8 cellular contexts compared by ENCODE assay signal in the genomic region with DNA sequence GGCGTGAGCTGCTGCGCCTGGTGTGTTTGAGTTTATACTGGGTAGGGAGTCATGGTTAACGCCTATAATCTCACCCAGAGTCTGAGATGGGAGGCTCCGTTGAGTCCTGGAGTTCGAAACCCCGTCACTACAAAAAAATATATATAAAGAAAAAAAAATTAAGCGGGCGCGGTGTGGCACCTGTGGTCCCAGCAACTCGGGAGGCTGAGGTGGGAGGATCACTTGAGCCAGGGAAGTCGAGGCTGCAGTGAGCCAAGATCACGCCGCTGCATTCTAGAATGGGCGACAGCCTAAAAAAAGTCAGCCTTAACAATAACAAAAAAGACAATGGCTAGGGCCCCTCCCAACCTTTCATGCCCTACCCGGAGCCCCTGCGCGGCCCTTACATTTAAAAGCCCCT. TPM values are rescaled to one million over a fixed set of nuclear protein-coding genes. Genes with fewer than 3 reads are reported as not detected.
DNase-seq lines count a peak whose midpoint lies in the region; ATAC-seq and TF ChIP-seq lines count a peak whose summit lies in the region.

No MANE protein-coding gene starts in this region.

- H3K27ac ChIP-seq in adrenal gland: peak overlapping the region in 4 of 5 donors; percentile 56 to 91 (median 88)
- H3K27ac ChIP-seq in layer of hippocampus (ENCODE audit: low read depth, low read length): peak overlapping the region; percentile 88
- H3K27ac ChIP-seq in temporal lobe (ENCODE audit: low read depth, low read length): peak overlapping the region; percentile 80

- no peak for TF ChIP-seq CTCF in adrenal gland (IDR thresholded peaks at IDR 0.05)

- WGBS in adrenal gland, 4 donors: 74 to 90% (median 85%) methylated on average over 17 of the region's 17 CpGs

- H3K4me3 ChIP-seq in adrenal gland: peak overlapping the region in 2 of 4 donors; percentile 37 to 64

- peak overlapping the region; percentile 89 for H3K4me3 Mint-ChIP-seq in activated CD4-positive, alpha-beta T cell treated with anti-CD3 and anti-CD28 coated beads for 36 hours

- no peaks in the 10 kb centered on the region for H3K27me3 Mint-ChIP-seq in activated CD4-positive, alpha-beta T cell treated with anti-CD3 and anti-CD28 coated beads for 36 hours

- peaks cover 3% of the 10 kb centered on the region for H3K36me3 Mint-ChIP-seq in activated CD4-positive, alpha-beta T cell treated with anti-CD3 and anti-CD28 coated beads for 36 hours (ENCODE audit: low read depth)

- intact Hi-C loops in activated CD4-positive, alpha-beta T cell treated with anti-CD3 and anti-CD28 coated beads for 36 hours (cut with DNase I, micrococcal nuclease): no loop called here
- intact Hi-C loops in adrenal gland (cut with DNase I): no loop called here

- peaks cover 10 to 13% of the 10 kb centered on the region in 2 donors for H3K4me1 ChIP-seq in adrenal gland (replicated peaks in 1 of 2)

- no peaks in the 10 kb centered on the region for H3K9me3 ChIP-seq in adrenal gland (replicated peaks in 1 of 3)

- H3K9me3 Mint-ChIP-seq in activated CD4-positive, alpha-beta T cell treated with anti-CD3 and anti-CD28 coated beads for 36 hours (ENCODE audit: low read depth): no peaks in the 10 kb centered on the region

- no peak for DNase-seq in activated CD4-positive, alpha-beta T cell treated with anti-CD3 and anti-CD28 coated beads for 36 hours
- DNase-seq in activated CD4-positive, alpha-beta T cell treated with anti-CD3 and anti-CD28 coated beads for 48 hours: no peak
- DNase-seq in adrenal gland (no peak), hepatic stellate cell (ENCODE audit: low spot score) (no peak)

- H3K36me3 ChIP-seq in adrenal gland (replicated peaks in 1 of 2): no peaks in the 10 kb centered on the region

- peaks cover 20% of the 10 kb centered on the region for H3K4me1 Mint-ChIP-seq in activated CD4-positive, alpha-beta T cell treated with anti-CD3 and anti-CD28 coated beads for 36 hours

- no peak for TF ChIP-seq POLR2A in adrenal gland (IDR thresholded peaks at IDR 0.05)

- POLR2A ChIA-PET in activated CD4-positive, alpha-beta T cell treated with anti-CD3 and anti-CD28 coated beads for 36 hours (lab: Charles Lee): interaction anchor here (0.6 to 1.0 kb wide), 11 partner anchors 17 to 277 kb away, joined by 3 to 10 read pairs (median 4); partner anchors contain the start of genes DCTPP1, PRR14, SRCAP and ZNF688

- CTCF ChIA-PET in activated CD4-positive, alpha-beta T cell treated with anti-CD3 and anti-CD28 coated beads for 36 hours (lab: Charles Lee): interaction anchor here (0.6 to 2.4 kb wide), 9 partner anchors 17 to 224 kb away, joined by 3 to 15 read pairs (median 5); partner anchors contain the start of genes DCTPP1, PRR14 and ZNF764

- H3K27me3 ChIP-seq in adrenal gland (no peaks in the 10 kb centered on the region), layer of hippocampus (ENCODE audit: control insufficient read depth, insufficient read depth, low read length) (no peaks in the 10 kb centered on the region)

- ATAC-seq in activated CD4-positive, alpha-beta T cell treated with anti-CD3 and anti-CD28 coated beads for 36 hours: no peak
- ATAC-seq in GM19455 (IDR thresholded peaks at IDR 0.05; ENCODE audit: unreplicated experiment) (no peak), HG02763 (IDR thresholded peaks at IDR 0.05; ENCODE audit: unreplicated experiment) (no peak)

- peak overlapping the region; percentile 96 for H3K27ac Mint-ChIP-seq in activated CD4-positive, alpha-beta T cell treated with anti-CD3 and anti-CD28 coated beads for 36 hours

RNA-seq across cellular contexts. Expression of gene PRR14, which starts 17.2 kb away (rescaled TPM):
- total RNA-seq in activated CD4-positive, alpha-beta T cell treated with anti-CD3 and anti-CD28 coated beads for 36 hours: 10 to 100 TPM; 76.8 to 77.8 TPM
- total RNA-seq in adrenal gland (10 to 100 TPM in 7 of 8 donors, 1 to 10 TPM in 1; 10.0 to 70.4 (median 39.3) TPM), temporal lobe (13.3 TPM)
- 100 to 1,000 TPM in 2 of 3 donors, 10 to 100 TPM in 1; 29.8 to 204 (median 114) TPM for polyA plus RNA-seq in adrenal gland

RNA-seq across cellular contexts. Expression of gene ZNF689, which starts 23.3 kb away (rescaled TPM):
- total RNA-seq in activated CD4-positive, alpha-beta T cell treated with anti-CD3 and anti-CD28 coated beads for 36 hours: 10 to 100 TPM in 1 of 2 experiments, 1 to 10 TPM in 1; 9.0 to 10.7 TPM
- 10 to 100 TPM in 4 of 8 donors, 1 to 10 TPM in 4; 7.9 to 12.9 (median 10.1) TPM for total RNA-seq in adrenal gland
- 1 to 10 TPM; 2.9 to 6.4 (median 3.2) TPM for polyA plus RNA-seq in adrenal gland
- 8.1 TPM for total RNA-seq in temporal lobe

RNA-seq across cellular contexts. Expression of gene FBRS, which starts 24.7 kb away (rescaled TPM):
- 100 to 1,000 TPM in 1 of 2 experiments, 10 to 100 TPM in 1; 84.7 to 111 TPM for total RNA-seq in activated CD4-positive, alpha-beta T cell treated with anti-CD3 and anti-CD28 coated beads for 36 hours
- total RNA-seq in adrenal gland (10 to 100 TPM; 20.4 to 84.0 (median 46.8) TPM), temporal lobe (14.3 TPM)
- 100 to 1,000 TPM in 1 of 3 donors, 10 to 100 TPM in 2; 18.3 to 186 (median 82.9) TPM for polyA plus RNA-seq in adrenal gland

RNA-seq across cellular contexts. Expression of gene ZNF785, which starts 48.0 kb away (rescaled TPM):
- 10 to 100 TPM in 1 of 2 experiments, 1 to 10 TPM in 1; 9.2 to 10.8 TPM for total RNA-seq in activated CD4-positive, alpha-beta T cell treated with anti-CD3 and anti-CD28 coated beads for 36 hours
- 10 to 100 TPM in 7 of 8 donors, 1 to 10 TPM in 1; 9.4 to 37.0 (median 15.4) TPM for total RNA-seq in adrenal gland
- polyA plus RNA-seq in adrenal gland: 10 to 100 TPM in 1 of 3 donors, 1 to 10 TPM in 2; 3.4 to 11.2 (median 8.9) TPM
- total RNA-seq in temporal lobe: 13.5 TPM
